Comparison of ENCODE assay signal across 8 cellular contexts in the genomic region with DNA sequence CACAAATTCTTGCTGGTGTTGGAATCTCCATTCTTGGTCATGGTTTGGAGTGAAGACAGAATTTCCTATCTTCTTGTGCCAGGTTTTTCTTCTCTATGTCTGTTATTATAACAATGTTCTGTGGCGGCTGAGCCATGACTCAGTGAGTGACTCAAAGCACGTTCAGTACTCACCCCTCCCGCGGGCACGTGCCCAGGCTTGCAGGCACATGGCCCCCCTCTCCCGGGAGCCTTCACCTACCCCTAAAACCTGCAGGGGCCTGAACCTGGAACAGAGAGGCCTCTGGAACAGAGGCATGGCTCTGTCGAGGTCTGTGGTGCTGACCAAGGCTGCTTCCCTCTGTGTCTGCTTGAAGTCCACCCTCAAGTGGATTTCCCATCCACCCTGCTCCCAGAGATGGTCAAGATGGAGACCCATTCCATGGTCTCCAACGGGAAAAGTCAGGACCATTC. TPM values are rescaled to one million over a fixed set of nuclear protein-coding genes. Genes with fewer than 3 reads are reported as not detected.
DNase-seq lines count a peak whose midpoint lies in the region; TF ChIP-seq lines count a peak whose summit lies in the region.

No MANE protein-coding gene starts in this region.

- H3K27me3 ChIP-seq in WERI-Rb-1 (ENCODE audit: insufficient read depth, low read depth, severe bottlenecking) (no peaks in the 10 kb centered on the region), SJCRH30 (no peaks in the 10 kb centered on the region), MM.1S (replicated peaks; ENCODE audit: insufficient read depth, low read length) (no peaks in the 10 kb centered on the region; the same call in 1 of the 2 replicates)
- no peaks in the 10 kb centered on the region for H3K27me3 ChIP-seq in CD4-positive, alpha-beta memory T cell (ENCODE audit: insufficient read depth, low read length)

- POLR2A ChIA-PET in CD4-positive, alpha-beta memory T cell (lab: Charles Lee; ENCODE audit: partially characterized antibody), result no interaction called here

- no peak overlapping the region for H3K27ac ChIP-seq in WERI-Rb-1
- H3K27ac ChIP-seq in CD4-positive, alpha-beta memory T cell (ENCODE audit: low read depth, low read length), result no peak overlapping the region
- H3K27ac ChIP-seq in SJCRH30, result no peak overlapping the region; the same call in 1 of the 2 replicates
- H3K27ac ChIP-seq in MM.1S (ENCODE audit: low read length), result no peak overlapping the region

- TF ChIP-seq CTCF in WERI-Rb-1 (IDR thresholded peaks at IDR 0.05; ENCODE audit: low read depth, low read length), result no peak
- no peak for TF ChIP-seq CTCF in glutamatergic neuron (IDR thresholded peaks at IDR 0.05; ENCODE audit: partially characterized antibody, unreplicated experiment)
- no peak for TF ChIP-seq CTCF in MM.1S (IDR thresholded peaks at IDR 0.05; ENCODE audit: low read length)

- no peak overlapping the region for H3K9ac ChIP-seq in MM.1S (ENCODE audit: low read length)

- intact Hi-C loops in CD4-positive, alpha-beta memory T cell (cut with micrococcal nuclease), result no loop called here

- H3K4me3 Mint-ChIP-seq in glutamatergic neuron (ENCODE audit: unreplicated experiment), result no peak overlapping the region
- H3K4me3 Mint-ChIP-seq in CD4-positive, alpha-beta memory T cell, result no peak overlapping the region

- peak overlapping the region; percentile 48 for H3K27ac Mint-ChIP-seq in glutamatergic neuron (ENCODE audit: unreplicated experiment)
- no peak overlapping the region for H3K27ac Mint-ChIP-seq in CD4-positive, alpha-beta memory T cell

- no peak overlapping the region for H3K4me3 ChIP-seq in WERI-Rb-1 (ENCODE audit: low read depth, low read length)
- no peak overlapping the region for H3K4me3 ChIP-seq in skeletal muscle cell (ENCODE audit: low read depth, low read length)
- no peak overlapping the region for H3K4me3 ChIP-seq in CD4-positive, alpha-beta memory T cell (ENCODE audit: low read length in 2 of 2)
- H3K4me3 ChIP-seq in SJCRH30, result no peak overlapping the region
- H3K4me3 ChIP-seq in MM.1S (ENCODE audit: low read length), result no peak overlapping the region

- peaks cover 10% of the 10 kb centered on the region for H3K9me3 Mint-ChIP-seq in glutamatergic neuron (ENCODE audit: unreplicated experiment)
- no peaks in the 10 kb centered on the region for H3K9me3 Mint-ChIP-seq in CD4-positive, alpha-beta memory T cell

- H3K36me3 ChIP-seq in WERI-Rb-1 (peaks cover 37% of the 10 kb centered on the region), SJCRH30 (peaks cover 15% of the 10 kb centered on the region), MM.1S (replicated peaks; ENCODE audit: insufficient read depth, low read length) (no peaks in the 10 kb centered on the region)
- H3K36me3 ChIP-seq in CD4-positive, alpha-beta memory T cell (ENCODE audit: insufficient read depth, low read length), result no peaks in the 10 kb centered on the region

- peaks cover 3% of the 10 kb centered on the region for H3K4me1 Mint-ChIP-seq in glutamatergic neuron (ENCODE audit: low read depth, unreplicated experiment)
- H3K4me1 Mint-ChIP-seq in CD4-positive, alpha-beta memory T cell, result peaks cover 0 to 2% (median 0%) of the 10 kb centered on the region in 4 donors

- no peaks in the 10 kb centered on the region for H3K4me1 ChIP-seq in CD4-positive, alpha-beta memory T cell (ENCODE audit: insufficient read depth, low read length)
- peaks cover 4% of the 10 kb centered on the region; the same call in 1 of the 2 replicates for H3K4me1 ChIP-seq in SJCRH30
- no peaks in the 10 kb centered on the region for H3K4me1 ChIP-seq in MM.1S (ENCODE audit: low read length)

- H3K9me3 ChIP-seq in WERI-Rb-1 (ENCODE audit: severe bottlenecking) (no peaks in the 10 kb centered on the region), SJCRH30 (replicated peaks) (no peaks in the 10 kb centered on the region), MM.1S (replicated peaks; ENCODE audit: insufficient read depth, low read length) (no peaks in the 10 kb centered on the region)
- H3K9me3 ChIP-seq in CD4-positive, alpha-beta memory T cell (ENCODE audit: control insufficient read depth in 1 of 2, low read length in 2 of 2), result no peaks in the 10 kb centered on the region

- DNase-seq in GM04503 (ENCODE audit: low read depth) (peak; percentile 85), WERI-Rb-1 (peak; percentile 4), glutamatergic neuron (no peak), skeletal muscle cell (ENCODE audit: low read depth) (peak; percentile 64), SJCRH30 (no peak), NCI-H748 (lab: John Stamatoyannopoulos, UW; ENCODE audit: unreplicated experiment) (no peak), MM.1S (no peak)
- no peak for DNase-seq in CD4-positive, alpha-beta memory T cell

- no peaks in the 10 kb centered on the region for H3K9me2 ChIP-seq in MM.1S (replicated peaks; ENCODE audit: insufficient read depth, low read length)

- no peak overlapping the region for H2AFZ ChIP-seq in MM.1S (ENCODE audit: low read length)

- H3F3A ChIP-seq in MM.1S (ENCODE audit: insufficient read depth, low read length), result no peaks in the 10 kb centered on the region

- no peaks in the 10 kb centered on the region for H3K36me3 Mint-ChIP-seq in glutamatergic neuron (ENCODE audit: unreplicated experiment)
- no peaks in the 10 kb centered on the region for H3K36me3 Mint-ChIP-seq in CD4-positive, alpha-beta memory T cell

- H4K20me1 ChIP-seq in MM.1S (ENCODE audit: insufficient read depth, low read length), result no peaks in the 10 kb centered on the region

- no peak overlapping the region for H3K4me2 ChIP-seq in MM.1S (ENCODE audit: low read depth, low read length)

- CTCF ChIA-PET in CD4-positive, alpha-beta memory T cell (lab: Charles Lee; ENCODE audit: partially characterized antibody), result interaction anchor here (0.6 to 13.7 kb wide), 8 partner anchors 13 to 207 kb away, joined by 3 to 381 read pairs (median 18); partner anchors contain the start of genes PFKFB4, PLXNB1 and UQCRC1

- no peaks in the 10 kb centered on the region for H3K79me2 ChIP-seq in MM.1S (ENCODE audit: low read length)

- H3K27me3 Mint-ChIP-seq in glutamatergic neuron (ENCODE audit: unreplicated experiment), result peaks cover 7% of the 10 kb centered on the region
- H3K27me3 Mint-ChIP-seq in CD4-positive, alpha-beta memory T cell, result peaks cover 0 to 2% of the 10 kb centered on the region in 2 donors

RNA-seq across cellular contexts. Expression of gene PLXNB1, which starts 27.6 kb away (rescaled TPM):
- total RNA-seq in glutamatergic neuron (ENCODE audit: unreplicated experiment), result 195 TPM
- total RNA-seq in CD4-positive, alpha-beta memory T cell, result 1 to 10 TPM; 2.6 to 5.0 TPM
- under 1 TPM in 1 of 2 donors, not detected in 1; 0.48 TPM for polyA plus RNA-seq in CD4-positive, alpha-beta memory T cell
- 23.4 and 45.0 TPM in 2 replicates for total RNA-seq in SJCRH30 (2014; rRNA removed; shearing (Covaris generic))

RNA-seq across cellular contexts. Expression of gene FBXW12, which starts 30.3 kb away (rescaled TPM):
- 0.66 TPM for total RNA-seq in glutamatergic neuron (ENCODE audit: unreplicated experiment)
- not detected for total RNA-seq in CD4-positive, alpha-beta memory T cell
- not detected for polyA plus RNA-seq in CD4-positive, alpha-beta memory T cell
- 0.30 and 0.35 TPM in 2 replicates for total RNA-seq in SJCRH30 (2014; rRNA removed; shearing (Covaris generic))

RNA-seq across cellular contexts. Expression of gene CCDC51, which starts 37.6 kb away (rescaled TPM):
- 15.3 TPM for total RNA-seq in glutamatergic neuron (ENCODE audit: unreplicated experiment)
- 1 to 10 TPM; 5.1 to 5.4 TPM for total RNA-seq in CD4-positive, alpha-beta memory T cell
- polyA plus RNA-seq in CD4-positive, alpha-beta memory T cell, result 10 to 100 TPM in 1 of 2 donors, 1 to 10 TPM in 1; 6.6 to 13.3 TPM
- 11.3 and 12.0 TPM in 2 replicates for total RNA-seq in SJCRH30 (2014; rRNA removed; shearing (Covaris generic))

RNA-seq across cellular contexts. Expression of gene TMA7, which starts 37.8 kb away (rescaled TPM):
- 154 TPM for total RNA-seq in glutamatergic neuron (ENCODE audit: unreplicated experiment)
- 100 to 1,000 TPM; 309 to 310 TPM for total RNA-seq in CD4-positive, alpha-beta memory T cell
- polyA plus RNA-seq in CD4-positive, alpha-beta memory T cell, result 100 to 1,000 TPM; 765 to 952 TPM
- 491 and 498 TPM in 2 replicates for total RNA-seq in SJCRH30 (2014; rRNA removed; shearing (Covaris generic))

RNA-seq across cellular contexts. Expression of gene ATRIP, which starts 44.2 kb away (rescaled TPM):
- total RNA-seq in glutamatergic neuron (ENCODE audit: unreplicated experiment), result 15.8 TPM
- total RNA-seq in CD4-positive, alpha-beta memory T cell, result 10 to 100 TPM; 14.9 to 15.2 TPM
- polyA plus RNA-seq in CD4-positive, alpha-beta memory T cell, result 10 to 100 TPM; 11.3 to 15.4 TPM
- 12.4 and 12.8 TPM in 2 replicates for total RNA-seq in SJCRH30 (2014; rRNA removed; shearing (Covaris generic))

Comparison
In these comparisons a context has a peak if more than half of its experiments do, and no peak if none do; other contexts are left out.
1. DNase-seq: peak in GM04503 (single experiment), WERI-Rb-1 (single experiment) and skeletal muscle cell (single experiment); none in glutamatergic neuron (single experiment), CD4-positive, alpha-beta memory T cell (0 of 5), SJCRH30 (0 of 2), NCI-H748 (single experiment) and MM.1S (single experiment).